Comparison of ENCODE assay signal across 32 cellular contexts in genomic region chr6:29524982-29525639, GRCh38. TPM values are rescaled to one million over a fixed set of nuclear protein-coding genes. Genes with fewer than 3 reads are reported as not detected.
A peak's percentile ranks its signal among the peaks of the same experiment; 100 is the strongest.
DNase-seq lines count a peak whose midpoint lies in the region; ATAC-seq and TF ChIP-seq lines count a peak whose summit lies in the region.
"Had no signal": no experiment of that assay in that cellular context is flagged by ENCODE, and none has a peak within 500 bp of the region (broad histone marks: within the 10 kb centered on the region; RNA-seq: fewer than 3 reads in every experiment).

No MANE protein-coding gene starts in this region.

- intact Hi-C loops in naive thymus-derived CD4-positive, alpha-beta T cell (cut with micrococcal nuclease) = no loop called here

- ATAC-seq in WTC11 = peak; percentile 82
- ATAC-seq in naive thymus-derived CD4-positive, alpha-beta T cell = no peak
- ATAC-seq: A549, GM12878, Right ventricle myocardium inferior, SK-N-SH treated with all-trans-retinoic acid at 6 μM for 48 hours had no signal

- H3K4me1 ChIP-seq in HUES48 (ENCODE audit: control insufficient read depth, insufficient read depth, low read length) (peaks cover 15% of the 10 kb centered on the region), neural progenitor cell (peaks cover 5% of the 10 kb centered on the region)
- no peaks in the 10 kb centered on the region for H3K4me1 ChIP-seq in naive thymus-derived CD4-positive, alpha-beta T cell (ENCODE audit: control insufficient read depth in 2 of 2, insufficient read depth in 2 of 2, low read length in 2 of 2)
- H3K4me1 ChIP-seq: A549; BLaER1 treated with 17β-estradiol and CSF1 and Interleukin-3, amounts not matched to agents 10 nM and 100 nM; SJCRH30 had no signal

- no peaks in the 10 kb centered on the region for H3K79me2 ChIP-seq in neural progenitor cell (ENCODE audit: low read depth)

- H3K4me3 Mint-ChIP-seq in WTC11 (no peak overlapping the region), neural progenitor cell (no peak overlapping the region)
- H3K4me3 Mint-ChIP-seq in naive thymus-derived CD4-positive, alpha-beta T cell = no peak overlapping the region
- H3K4me3 Mint-ChIP-seq: CD4-positive, alpha-beta T cell had no signal

- peak overlapping the region; percentile 44 for H3K27ac ChIP-seq in HUES48 (ENCODE audit: low read depth, low read length)
- H3K27ac ChIP-seq in neural progenitor cell = no peak overlapping the region
- H3K27ac ChIP-seq in naive thymus-derived CD4-positive, alpha-beta T cell (ENCODE audit: low read depth, low read length) = no peak overlapping the region
- H3K27ac ChIP-seq: A549; BLaER1 treated with 17β-estradiol and CSF1 and Interleukin-3, amounts not matched to agents 10 nM and 100 nM; PC-9; SJCRH30 had no signal

- peaks cover 21% of the 10 kb centered on the region for H3K9me3 ChIP-seq in HUES48 (ENCODE audit: control insufficient read depth, insufficient read depth, low read length)
- H3K9me3 ChIP-seq in neural progenitor cell (ENCODE audit: low read depth) = peaks cover 16% of the 10 kb centered on the region
- no peaks in the 10 kb centered on the region for H3K9me3 ChIP-seq in naive thymus-derived CD4-positive, alpha-beta T cell (ENCODE audit: control insufficient read depth in 2 of 3, low read length in 3 of 3)
- H3K9me3 ChIP-seq: A549, SJCRH30 had no signal

- H3K4me3 ChIP-seq in HUES48 (ENCODE audit: low read depth, low read length) (no peak overlapping the region), neural progenitor cell (no peak overlapping the region)
- no peak overlapping the region for H3K4me3 ChIP-seq in naive thymus-derived CD4-positive, alpha-beta T cell (ENCODE audit: low read length)
- H3K4me3 ChIP-seq: A549; BLaER1 treated with 17β-estradiol and CSF1 and Interleukin-3, amounts not matched to agents 10 nM and 100 nM; GM12878; PC-9; SJCRH30 had no signal

- no peaks in the 10 kb centered on the region for H3K36me3 ChIP-seq in HUES48 (ENCODE audit: control insufficient read depth, insufficient read depth, low read length)
- H3K36me3 ChIP-seq in neural progenitor cell = no peaks in the 10 kb centered on the region
- no peaks in the 10 kb centered on the region for H3K36me3 ChIP-seq in naive thymus-derived CD4-positive, alpha-beta T cell (ENCODE audit: control insufficient read depth in 2 of 3, insufficient read depth in 3 of 3, low read length in 3 of 3)
- H3K36me3 ChIP-seq: BLaER1 treated with 17β-estradiol and CSF1 and Interleukin-3, amounts not matched to agents 10 nM and 100 nM; SJCRH30 had no signal

- H3K27me3 Mint-ChIP-seq in WTC11 (ENCODE audit: low read depth) (no peaks in the 10 kb centered on the region; the same call in 1 of the 2 replicates), neural progenitor cell (ENCODE audit: insufficient read depth, low read depth) (no peaks in the 10 kb centered on the region)
- peaks cover 36 to 42% (median 41%) of the 10 kb centered on the region in 5 donors for H3K27me3 Mint-ChIP-seq in naive thymus-derived CD4-positive, alpha-beta T cell

- peak overlapping the region; percentile 18 for H3K4me2 ChIP-seq in neural progenitor cell
- H3K4me2 ChIP-seq: A549; BLaER1 treated with 17β-estradiol and CSF1 and Interleukin-3, amounts not matched to agents 10 nM and 100 nM; PC-9 had no signal

- DNase-seq in WTC11 (ENCODE audit: low spot score) = no peak
- peak; percentile 12 for DNase-seq in iPS DF 19.7 (ENCODE audit: low read depth, low spot score)
- no peak for DNase-seq in neural progenitor cell (ENCODE audit: low spot score)
- DNase-seq in H4 (ENCODE audit: low spot score) = no peak
- no peak for DNase-seq in naive thymus-derived CD4-positive, alpha-beta T cell
- no peak for DNase-seq in DMS114 treated with DMSO at 0.1 percent for 48 hours (lab: John Stamatoyannopoulos, UW; ENCODE audit: unreplicated experiment)
- no peak for DNase-seq in NCI-H774 (lab: John Stamatoyannopoulos, UW)
- DNase-seq: AML-193; CD4-positive, alpha-beta T cell; DMS79; EL; GDM1; HCEC 1CT; Karpas-422; NCI-H1105; NCI-H146; NCI-H1930; NCI-H2107; NCI-H446; NCI-H524 treated with DMSO at 0.1 percent for 48 hours; NCI-H82; NK-92 treated with Interleukin-12 subunit alpha and Interleukin-12 subunit beta, amount 100 ng/mL, for 24 hours; PC-9; SJCRH30 had no signal

- H3K9me3 Mint-ChIP-seq in WTC11 = peaks cover 51% of the 10 kb centered on the region
- H3K9me3 Mint-ChIP-seq in neural progenitor cell = peaks cover 8% of the 10 kb centered on the region
- H3K9me3 Mint-ChIP-seq in naive thymus-derived CD4-positive, alpha-beta T cell = peaks cover 0 to 5% (median 0%) of the 10 kb centered on the region in 11 donors
- H3K9me3 Mint-ChIP-seq: CD4-positive, alpha-beta T cell had no signal

- H3F3A ChIP-seq in neural progenitor cell (ENCODE audit: low read depth) = no peaks in the 10 kb centered on the region

- H3K9ac ChIP-seq in HUES48 (ENCODE audit: low read depth, low read length) = no peak overlapping the region
- H3K9ac ChIP-seq in neural progenitor cell = no peak overlapping the region
- H3K9ac ChIP-seq: BLaER1 treated with 17β-estradiol and CSF1 and Interleukin-3, amounts not matched to agents 10 nM and 100 nM had no signal

- peaks cover 20% of the 10 kb centered on the region for H3K4me1 Mint-ChIP-seq in WTC11
- no peaks in the 10 kb centered on the region for H3K4me1 Mint-ChIP-seq in neural progenitor cell
- peaks cover 0 to 2% (median 0%) of the 10 kb centered on the region in 7 donors for H3K4me1 Mint-ChIP-seq in naive thymus-derived CD4-positive, alpha-beta T cell

- H3K27me3 ChIP-seq in HUES48 (ENCODE audit: control insufficient read depth, insufficient read depth, low read length) (no peaks in the 10 kb centered on the region), neural progenitor cell (no peaks in the 10 kb centered on the region)
- no peaks in the 10 kb centered on the region for H3K27me3 ChIP-seq in naive thymus-derived CD4-positive, alpha-beta T cell (ENCODE audit: control insufficient read depth in 2 of 2, insufficient read depth in 2 of 2, low read length in 2 of 2)
- H3K27me3 ChIP-seq: BLaER1 treated with 17β-estradiol and CSF1 and Interleukin-3, amounts not matched to agents 10 nM and 100 nM; SJCRH30 had no signal

- no peaks in the 10 kb centered on the region for H4K20me1 ChIP-seq in neural progenitor cell (ENCODE audit: low read depth)
- H4K20me1 ChIP-seq: BLaER1 treated with 17β-estradiol and CSF1 and Interleukin-3, amounts not matched to agents 10 nM and 100 nM had no signal

- H3K36me3 Mint-ChIP-seq in WTC11 = peaks cover 27% of the 10 kb centered on the region
- no peaks in the 10 kb centered on the region for H3K36me3 Mint-ChIP-seq in neural progenitor cell
- no peaks in the 10 kb centered on the region for H3K36me3 Mint-ChIP-seq in naive thymus-derived CD4-positive, alpha-beta T cell

- no peak for TF ChIP-seq CTCF in WTC11 (IDR thresholded peaks at IDR 0.05)
- TF ChIP-seq CTCF in neural progenitor cell (IDR thresholded peaks at IDR 0.05) = no peak

- POLR2A ChIA-PET in WTC11 (lab: Charles Lee) = no interaction called here
- POLR2A ChIA-PET in naive thymus-derived CD4-positive, alpha-beta T cell (lab: Charles Lee) = no interaction called here

- CTCF ChIA-PET in WTC11 (lab: Charles Lee) = interaction anchor here (1.0 to 1.6 kb wide), 2 partner anchors 64 to 123 kb away, joined by 3 read pairs; no protein-coding TSS in a partner anchor
- CTCF ChIA-PET in naive thymus-derived CD4-positive, alpha-beta T cell (lab: Charles Lee) = no interaction called here

- H3K27ac Mint-ChIP-seq in WTC11 = peak overlapping the region; percentile 90
- no peak overlapping the region for H3K27ac Mint-ChIP-seq in neural progenitor cell
- H3K27ac Mint-ChIP-seq in naive thymus-derived CD4-positive, alpha-beta T cell = peak overlapping the region in 1 of 9 donors; percentile 40
- H3K27ac Mint-ChIP-seq: CD4-positive, alpha-beta T cell had no signal

- H2AFZ ChIP-seq in neural progenitor cell (replicated peaks) = peak overlapping the region; percentile 34
- H2AFZ ChIP-seq: PC-9 had no signal

TF ChIP-seq in WTC11, 78 proteins besides CTCF, POLR2A, EP300 and RAD21 (continues in another document):
- no peak for TF ChIP-seq PRRX2 (CRISPR knock-in tag; IDR thresholded peaks at IDR 0.05)
- no peak for TF ChIP-seq E2F5 (CRISPR knock-in tag; IDR thresholded peaks at IDR 0.05)
- no peak for TF ChIP-seq KAT7 (CRISPR knock-in tag; IDR thresholded peaks at IDR 0.05; ENCODE audit: borderline replicate concordance)
- TF ChIP-seq TEAD1 (CRISPR knock-in tag; IDR thresholded peaks at IDR 0.05) = no peak
- no peak for TF ChIP-seq SMAD4 (CRISPR knock-in tag; IDR thresholded peaks at IDR 0.05)
- TF ChIP-seq USF1 (CRISPR knock-in tag; IDR thresholded peaks at IDR 0.05) = no peak
- TF ChIP-seq NFYB (CRISPR knock-in tag; conservative IDR thresholded peaks at IDR 0.05; ENCODE audit: low read depth) = no peak
- TF ChIP-seq FOXJ3 (CRISPR knock-in tag; IDR thresholded peaks at IDR 0.05; ENCODE audit: borderline replicate concordance) = no peak

RNA-seq across cellular contexts. Expression of gene UBD, which starts 34.4 kb away (rescaled TPM):
- total RNA-seq in WTC11 (2021) = 0.15 TPM in 1 of 3 replicates, not detected in the others
- total RNA-seq in neural progenitor cell (ENCODE audit: low replicate concordance) = not detected in 2 replicates
- 0.99 and 1.1 TPM in 2 replicates for total RNA-seq in H4 (2014; rRNA removed; shearing (Covaris generic))
- total RNA-seq in naive thymus-derived CD4-positive, alpha-beta T cell = 1 to 10 TPM in 1 of 5 experiments, not detected in 4; 1.9 TPM
- not detected for polyA plus RNA-seq in naive thymus-derived CD4-positive, alpha-beta T cell
- total RNA-seq: CD4-positive, alpha-beta T cell; PC-9; Right ventricle myocardium inferior; RPMI7951; SJCRH30 had no signal

RNA-seq across cellular contexts. Expression of gene MAS1L, which starts 37.4 kb away (rescaled TPM):
- not detected in 3 replicates for total RNA-seq in WTC11 (2021)
- total RNA-seq in neural progenitor cell (ENCODE audit: low replicate concordance) = not detected in 2 replicates
- not detected in 2 replicates for total RNA-seq in H4 (2014; rRNA removed; shearing (Covaris generic))
- not detected for total RNA-seq in naive thymus-derived CD4-positive, alpha-beta T cell
- polyA plus RNA-seq in naive thymus-derived CD4-positive, alpha-beta T cell = not detected
- total RNA-seq: CD4-positive, alpha-beta T cell; GM12878; M059J; PC-9; Right ventricle myocardium inferior; RPMI7951; SJCRH30 had no signal
- polyA plus RNA-seq: A549, GM12878 had no signal

RNA-seq across cellular contexts. Expression of gene OR2H2, which starts 59.8 kb away (rescaled TPM):
- total RNA-seq in WTC11 (2021) (not detected in 3 replicates), neural progenitor cell (ENCODE audit: low replicate concordance) (not detected in 2 replicates)
- total RNA-seq in H4 (2014; rRNA removed; shearing (Covaris generic)) = not detected in 2 replicates
- not detected for total RNA-seq in naive thymus-derived CD4-positive, alpha-beta T cell
- not detected for polyA plus RNA-seq in naive thymus-derived CD4-positive, alpha-beta T cell
- total RNA-seq: CD4-positive, alpha-beta T cell; GM12878; M059J; PC-9; Right ventricle myocardium inferior; RPMI7951; SJCRH30 had no signal
- polyA plus RNA-seq: A549, GM12878 had no signal
